Comparison of ENCODE assay signal across 8 cellular contexts in genomic region chr17:75010683-75011406, GRCh38. TPM values are rescaled to one million over a fixed set of nuclear protein-coding genes. Genes with fewer than 3 reads are reported as not detected.
DNase-seq lines count a peak whose midpoint lies in the region; ATAC-seq and TF ChIP-seq lines count a peak whose summit lies in the region.

No MANE protein-coding gene starts in this region.

- H3K4me3 ChIP-seq in esophagus squamous epithelium: no peak overlapping the region
- no peak overlapping the region for H3K4me3 ChIP-seq in ovary
- no peak overlapping the region for H3K4me3 ChIP-seq in coronary artery

- H3K36me3 Mint-ChIP-seq in activated naive CD4-positive, alpha-beta T cell treated with anti-CD3 and anti-CD28 coated beads, Interleukin-2, amount 10 ng/mL, durations not matched to agents 7 days and 5 days: peaks cover 7% of the 10 kb centered on the region

- TF ChIP-seq POLR2A in esophagus squamous epithelium (IDR thresholded peaks at IDR 0.05): no peak
- no peak for TF ChIP-seq POLR2A in ovary (IDR thresholded peaks at IDR 0.05)

- peak overlapping the region; percentile 31 for H3K4me3 Mint-ChIP-seq in activated naive CD4-positive, alpha-beta T cell treated with anti-CD3 and anti-CD28 coated beads, Interleukin-2, amount 10 ng/mL, durations not matched to agents 7 days and 5 days

- CTCF ChIA-PET in activated naive CD4-positive, alpha-beta T cell treated with anti-CD3 and anti-CD28 coated beads, Interleukin-2, amount 10 ng/mL, durations not matched to agents 7 days and 5 days (lab: Charles Lee): interaction anchor here (1.0 to 12.1 kb wide), 4 partner anchors 28 to 190 kb away, joined by 3 to 122 read pairs (median 6); no protein-coding TSS in a partner anchor

- no peaks in the 10 kb centered on the region for H3K9me3 ChIP-seq in esophagus squamous epithelium
- no peaks in the 10 kb centered on the region for H3K9me3 ChIP-seq in ovary

- ATAC-seq in GM18498 (IDR thresholded peaks at IDR 0.05; ENCODE audit: unreplicated experiment): no peak

- peak; percentile 27 for DNase-seq in activated naive CD4-positive, alpha-beta T cell treated with anti-CD3 and anti-CD28 coated beads, Interleukin-2, amount 10 ng/mL, durations not matched to agents 7 days and 5 days
- DNase-seq in activated naive CD4-positive, alpha-beta T cell (lab: John Stamatoyannopoulos, UW): no peak
- DNase-seq in SHP77 treated with DMSO at 0.1 percent for 48 hours (lab: John Stamatoyannopoulos, UW): peak; percentile 92
- DNase-seq in esophagus squamous epithelium (lab: John Stamatoyannopoulos, UW): no peak
- DNase-seq in ovary: peak in 4 of 5 donors; percentile 32 to 56 (median 38)
- no peak for DNase-seq in coronary artery (ENCODE audit: low spot score)
- DNase-seq in dedifferentiated amniotic fluid mesenchymal stem cell (ENCODE audit: extremely low spot score): no peak

- H3K27me3 ChIP-seq in esophagus squamous epithelium (no peaks in the 10 kb centered on the region), ovary (no peaks in the 10 kb centered on the region)

- intact Hi-C loops in esophagus squamous epithelium (cut with DNase I): no loop called here
- intact Hi-C loops in ovary (cut with DNase I): loop anchor here in 1 of 4 donors (10.0 kb wide), 1 partner anchor 46 kb away; no protein-coding TSS in a partner anchor

- peaks cover 27% of the 10 kb centered on the region for H3K4me1 Mint-ChIP-seq in activated naive CD4-positive, alpha-beta T cell treated with anti-CD3 and anti-CD28 coated beads, Interleukin-2, amount 10 ng/mL, durations not matched to agents 7 days and 5 days

- WGBS in esophagus squamous epithelium, 2 donors: 65 to 74% methylated on average over 6 of the region's 8 CpGs
- 70 to 79% (median 72%) methylated on average over 8 of the region's 8 CpGs for WGBS in ovary, 3 donors

- no peaks in the 10 kb centered on the region for H3K36me3 ChIP-seq in esophagus squamous epithelium
- no peaks in the 10 kb centered on the region for H3K36me3 ChIP-seq in ovary

- no peak overlapping the region for H3K27ac Mint-ChIP-seq in activated naive CD4-positive, alpha-beta T cell treated with anti-CD3 and anti-CD28 coated beads, Interleukin-2, amount 10 ng/mL, durations not matched to agents 7 days and 5 days

- H3K9me3 Mint-ChIP-seq in activated naive CD4-positive, alpha-beta T cell treated with anti-CD3 and anti-CD28 coated beads, Interleukin-2, amount 10 ng/mL, durations not matched to agents 7 days and 5 days: no peaks in the 10 kb centered on the region

- peak in 1 of 6 experiments; percentile 11 for TF ChIP-seq CTCF in esophagus squamous epithelium (IDR thresholded peaks at IDR 0.05)
- no peak for TF ChIP-seq CTCF in ovary (IDR thresholded peaks at IDR 0.05)
- TF ChIP-seq CTCF in coronary artery (IDR thresholded peaks at IDR 0.05): no peak

- H3K4me1 ChIP-seq in esophagus squamous epithelium: peaks cover 8 to 39% (median 12%) of the 10 kb centered on the region in 3 donors
- H3K4me1 ChIP-seq in ovary (ENCODE audit: insufficient read depth): peaks cover 1% of the 10 kb centered on the region

- H3K27me3 Mint-ChIP-seq in activated naive CD4-positive, alpha-beta T cell treated with anti-CD3 and anti-CD28 coated beads, Interleukin-2, amount 10 ng/mL, durations not matched to agents 7 days and 5 days: peaks cover 32% of the 10 kb centered on the region

- TF ChIP-seq EP300 in ovary (IDR thresholded peaks at IDR 0.05): no peak

- peak overlapping the region in 3 of 4 donors; percentile 87 to 93 (median 90) for H3K27ac ChIP-seq in esophagus squamous epithelium
- H3K27ac ChIP-seq in ovary: no peak overlapping the region
- H3K27ac ChIP-seq in coronary artery: peak overlapping the region in 1 of 2 donors; percentile 88

RNA-seq across cellular contexts. Expression of gene MRPL58, which starts 1.6 kb away (rescaled TPM):
- total RNA-seq in esophagus squamous epithelium (100 to 1,000 TPM in 1 of 4 donors, 10 to 100 TPM in 3; 44.4 to 110 (median 61.6) TPM), ovary (10 to 100 TPM; 17.9 to 40.6 (median 22.0) TPM)
- polyA plus RNA-seq in ovary: 10 to 100 TPM; 24.3 to 39.7 TPM

RNA-seq across cellular contexts. Expression of gene CDR2L, which starts 23.4 kb away (rescaled TPM):
- total RNA-seq in esophagus squamous epithelium: 1 to 10 TPM; 5.3 to 7.9 (median 6.7) TPM
- total RNA-seq in ovary: 10 to 100 TPM in 1 of 7 donors, 1 to 10 TPM in 6; 4.5 to 19.2 (median 5.8) TPM
- 1 to 10 TPM; 2.1 to 3.3 TPM for polyA plus RNA-seq in ovary

RNA-seq across cellular contexts. Expression of gene ATP5PD, which starts 35.9 kb away (rescaled TPM):
- 100 to 1,000 TPM; 252 to 300 (median 277) TPM for total RNA-seq in esophagus squamous epithelium
- total RNA-seq in ovary: 100 to 1,000 TPM; 137 to 226 (median 153) TPM
- 100 to 1,000 TPM; 199 to 331 TPM for polyA plus RNA-seq in ovary

RNA-seq across cellular contexts. Expression of gene KCTD2, which starts 36.2 kb away (rescaled TPM):
- total RNA-seq in esophagus squamous epithelium (10 to 100 TPM; 11.5 to 17.6 (median 14.2) TPM), ovary (10 to 100 TPM; 25.0 to 62.5 (median 50.2) TPM)
- polyA plus RNA-seq in ovary: 10 to 100 TPM; 35.8 to 66.8 TPM

RNA-seq across cellular contexts. Expression of gene HID1, which starts 38.3 kb away (rescaled TPM):
- 1 to 10 TPM; 1.7 to 6.3 (median 2.6) TPM for total RNA-seq in esophagus squamous epithelium
- 10 to 100 TPM in 2 of 7 donors, 1 to 10 TPM in 5; 1.8 to 21.6 (median 5.2) TPM for total RNA-seq in ovary
- polyA plus RNA-seq in ovary: 1 to 10 TPM; 4.1 to 7.2 TPM

Comparison
In these comparisons a context has a peak if more than half of its experiments do, and no peak if none do; other contexts are left out.
1. DNase-seq: peak in activated naive CD4-positive, alpha-beta T cell treated with anti-CD3 and anti-CD28 coated beads, Interleukin-2, amount 10 ng/mL, durations not matched to agents 7 days and 5 days (single experiment), SHP77 treated with DMSO at 0.1 percent for 48 hours (single experiment) and ovary (4 of 5); none in activated naive CD4-positive, alpha-beta T cell (0 of 4), esophagus squamous epithelium (single experiment), coronary artery (single experiment) and dedifferentiated amniotic fluid mesenchymal stem cell (single experiment).
2. H3K27ac ChIP-seq: peak in esophagus squamous epithelium (3 of 4); none in ovary (0 of 2).